In genomic region chr7:130667593-130668257, GRCh38 we compare ENCODE assay signal across 8 cellular contexts. TPM values are rescaled to one million over a fixed set of nuclear protein-coding genes. Genes with fewer than 3 reads are reported as not detected.
DNase-seq lines count a peak whose midpoint lies in the region; ATAC-seq and TF ChIP-seq lines count a peak whose summit lies in the region.

No MANE protein-coding gene starts in this region.

- DNase-seq in NCI-H1417 (lab: John Stamatoyannopoulos, UW) (peak; percentile 26 to 80 (median 65)), NCI-H1417 treated with DMSO at 0.1 percent for 48 hours (lab: John Stamatoyannopoulos, UW) (no peak), immature natural killer cell (no peak), spleen (no peak), NCI-H2081 (lab: John Stamatoyannopoulos, UW) (no peak)
- DNase-seq in activated naive CD8-positive, alpha-beta T cell treated with anti-CD3 and anti-CD28 coated beads for 36 hours: no peak

- H3K4me1 Mint-ChIP-seq in activated naive CD8-positive, alpha-beta T cell treated with anti-CD3 and anti-CD28 coated beads for 36 hours: peaks cover 17% of the 10 kb centered on the region
- peaks cover 10 to 19% of the 10 kb centered on the region in 2 donors for H3K4me1 Mint-ChIP-seq in immature natural killer cell

- peak overlapping the region; percentile 30 for H3K27ac Mint-ChIP-seq in activated naive CD8-positive, alpha-beta T cell treated with anti-CD3 and anti-CD28 coated beads for 36 hours
- peak overlapping the region; percentile 34 to 86 (median 60) for H3K27ac Mint-ChIP-seq in immature natural killer cell

- peaks cover 5% of the 10 kb centered on the region for H3K27me3 ChIP-seq in HUES48 (ENCODE audit: control insufficient read depth, insufficient read depth, low read length)
- no peaks in the 10 kb centered on the region for H3K27me3 ChIP-seq in spleen (replicated peaks in 1 of 7)

- intact Hi-C loops in spleen (cut with DNase I; ENCODE audit: low total_unique reads): no loop called here

- H3K9me3 ChIP-seq in HUES48 (ENCODE audit: control insufficient read depth, insufficient read depth, low read length) (no peaks in the 10 kb centered on the region), spleen (no peaks in the 10 kb centered on the region)

- H3K4me1 ChIP-seq in HUES48 (ENCODE audit: control insufficient read depth, insufficient read depth, low read length) (peaks cover 12% of the 10 kb centered on the region; the same call in 1 of the 2 replicates), spleen (peaks cover 0 to 29% (median 19%) of the 10 kb centered on the region in 6 donors)

- H3K36me3 ChIP-seq in HUES48 (ENCODE audit: control insufficient read depth, insufficient read depth, low read length) (peaks cover 30% of the 10 kb centered on the region), spleen (peaks cover 0 to 29% (median 7%) of the 10 kb centered on the region in 6 donors)

- no peak for ATAC-seq in HG02981 (IDR thresholded peaks at IDR 0.05; ENCODE audit: unreplicated experiment)

- WGBS in spleen, 5 donors: 19 to 27% (median 22%) methylated on average over 16 to 19 of the region's 19 CpGs

- no peak for TF ChIP-seq CTCF in spleen (IDR thresholded peaks at IDR 0.05 in 8 of 11, conservative IDR thresholded peaks at IDR 0.05 in 3 of 11)

- H3K4me3 ChIP-seq in HUES48 (ENCODE audit: low read depth, low read length) (peak overlapping the region; percentile 95), spleen (peak overlapping the region; percentile 74 to 93 (median 87))

- no peaks in the 10 kb centered on the region for H3K36me3 Mint-ChIP-seq in activated naive CD8-positive, alpha-beta T cell treated with anti-CD3 and anti-CD28 coated beads for 36 hours
- no peaks in the 10 kb centered on the region for H3K36me3 Mint-ChIP-seq in immature natural killer cell

- H3K27me3 Mint-ChIP-seq in activated naive CD8-positive, alpha-beta T cell treated with anti-CD3 and anti-CD28 coated beads for 36 hours: no peaks in the 10 kb centered on the region
- H3K27me3 Mint-ChIP-seq in immature natural killer cell (ENCODE audit: low read depth in 3 of 3): peaks cover 0 to 1% (median 0%) of the 10 kb centered on the region in 3 donors

- H3K27ac ChIP-seq in HUES48 (ENCODE audit: low read depth, low read length): no peak overlapping the region
- H3K27ac ChIP-seq in spleen: peak overlapping the region; percentile 49 to 94 (median 89)

- peak overlapping the region; percentile 80 for H3K4me3 Mint-ChIP-seq in activated naive CD8-positive, alpha-beta T cell treated with anti-CD3 and anti-CD28 coated beads for 36 hours
- peak overlapping the region; percentile 83 to 87 (median 86) for H3K4me3 Mint-ChIP-seq in immature natural killer cell

- TF ChIP-seq POLR2A in spleen (IDR thresholded peaks at IDR 0.05): no peak

- H3K9me3 Mint-ChIP-seq in activated naive CD8-positive, alpha-beta T cell treated with anti-CD3 and anti-CD28 coated beads for 36 hours: no peaks in the 10 kb centered on the region
- H3K9me3 Mint-ChIP-seq in immature natural killer cell: no peaks in the 10 kb centered on the region

- H3K9ac ChIP-seq in HUES48 (ENCODE audit: low read depth, low read length): peak overlapping the region; percentile 61; the same call in 1 of the 2 replicates

RNA-seq across cellular contexts. Expression of gene COPG2, which starts 0.8 kb away (rescaled TPM):
- 10 to 100 TPM; 23.0 TPM for total RNA-seq in activated naive CD8-positive, alpha-beta T cell treated with anti-CD3 and anti-CD28 coated beads for 36 hours
- polyA plus RNA-seq in immature natural killer cell (1 to 10 TPM in 2 of 3 donors, not detected in 1; 1.5 to 2.1 TPM), spleen (1 to 10 TPM; 5.8 to 7.8 (median 7.0) TPM)
- total RNA-seq in spleen: 10 to 100 TPM; 13.1 to 25.1 (median 19.4) TPM

RNA-seq across cellular contexts. Expression of gene TSGA13, which starts 18.6 kb away (rescaled TPM):
- not detected for total RNA-seq in activated naive CD8-positive, alpha-beta T cell treated with anti-CD3 and anti-CD28 coated beads for 36 hours
- polyA plus RNA-seq in immature natural killer cell (not detected), spleen (not detected)
- not detected for total RNA-seq in spleen

Comparison
In these comparisons a context has a peak if more than half of its experiments do, and no peak if none do; other contexts are left out.
1. DNase-seq: peak in NCI-H1417 (3 of 3); none in NCI-H1417 treated with DMSO at 0.1 percent for 48 hours (single experiment), activated naive CD8-positive, alpha-beta T cell treated with anti-CD3 and anti-CD28 coated beads for 36 hours (single experiment), immature natural killer cell (0 of 3), spleen (single experiment) and NCI-H2081 (0 of 2).